ENCODE assay signal across 19 cellular contexts in genomic region chr9:115882911-115883310, GRCh38.
DNase-seq lines count a peak whose midpoint lies in the region.
"Had no signal": no experiment of that assay in that cellular context is flagged by ENCODE, and none has a peak within 500 bp of the region (broad histone marks: within the 10 kb centered on the region; RNA-seq: fewer than 3 reads in every experiment).

No MANE protein-coding gene starts in this region.

- H3K9ac ChIP-seq in SK-N-MC (ENCODE audit: insufficient read length) (peak overlapping the region; percentile 12), skeletal muscle satellite cell (ENCODE audit: low read depth, low read length) (peak overlapping the region; percentile 28)

- no peak overlapping the region for H3K4me2 ChIP-seq in skeletal muscle satellite cell (ENCODE audit: low read length)

- peak overlapping the region; percentile 69 for H3K27ac ChIP-seq in SK-N-MC
- H3K27ac ChIP-seq: cardiac muscle cell, gastrocnemius medialis, sigmoid colon had no signal

- H3K36me3 ChIP-seq in SK-N-MC (ENCODE audit: insufficient read depth, low read length) (no peaks in the 10 kb centered on the region; the same call in 1 of the 2 replicates), skeletal muscle satellite cell (ENCODE audit: insufficient read depth, low read length) (no peaks in the 10 kb centered on the region)
- H3K36me3 ChIP-seq: cardiac muscle cell, gastrocnemius medialis, sigmoid colon had no signal

- H3K9me3 ChIP-seq in SK-N-MC (ENCODE audit: low read depth, low read length) = no peaks in the 10 kb centered on the region
- H3K9me3 ChIP-seq in skeletal muscle satellite cell (replicated peaks; ENCODE audit: low read length) = no peaks in the 10 kb centered on the region
- H3K9me3 ChIP-seq: gastrocnemius medialis, mucosa of descending colon, sigmoid colon had no signal

- no peaks in the 10 kb centered on the region for H3K27me3 ChIP-seq in skeletal muscle satellite cell (ENCODE audit: control insufficient read depth, insufficient read depth, low read length)
- H3K27me3 ChIP-seq: cardiac muscle cell, gastrocnemius medialis, sigmoid colon had no signal

- H3K4me1 ChIP-seq in skeletal muscle satellite cell (ENCODE audit: control insufficient read depth, insufficient read depth, low read length) = peaks cover 14% of the 10 kb centered on the region
- H3K4me1 ChIP-seq: gastrocnemius medialis, sigmoid colon had no signal

- H3K4me3 ChIP-seq in SK-N-MC = no peak overlapping the region
- no peak overlapping the region for H3K4me3 ChIP-seq in skeletal muscle satellite cell (ENCODE audit: low read length)
- H3K4me3 ChIP-seq: cardiac muscle cell, gastrocnemius medialis, mucosa of descending colon, sigmoid colon had no signal

- DNase-seq in EH (ENCODE audit: low read depth) (peak; percentile 65), SK-N-MC (ENCODE audit: low read depth, low spot score) (no peak), fibroblast of peridontal ligament (ENCODE audit: extremely low read depth) (peak; percentile 45), NCI-H2029 treated with DMSO at 0.1 percent for 48 hours (lab: John Stamatoyannopoulos, UW) (no peak), RPMI8226 (no peak), NCI-H187 treated with DMSO at 0.1 percent for 48 hours (lab: John Stamatoyannopoulos, UW) (no peak)
- DNase-seq: activated CD4-positive, alpha-beta memory T cell treated with anti-CD3 and anti-CD28 coated beads, Interleukin-2, amount 10 ng/mL, durations not matched to agents 7 days and 5 days; activated gamma-delta T cell treated with Interleukin-2 at 50 U/mL for 16 hours; DMS79; gastrocnemius medialis; H7; MM.1S; mucosa of descending colon; NCI-H1436 treated with DMSO at 0.1 percent for 48 hours; NCI-H2171; NCI-H526 treated with DMSO at 0.1 percent for 48 hours; sigmoid colon had no signal

Comparison
In these comparisons a context has a peak if more than half of its experiments do, and no peak if none do; other contexts are left out.
1. DNase-seq: peak in EH (single experiment) and fibroblast of peridontal ligament (single experiment); none in SK-N-MC (single experiment), NCI-H2029 treated with DMSO at 0.1 percent for 48 hours (single experiment), RPMI8226 (single experiment) and NCI-H187 treated with DMSO at 0.1 percent for 48 hours (single experiment).